1 cellular context compared by ENCODE assay signal in genomic region chr19:42229855-42230331, GRCh38.
TF ChIP-seq lines count a peak whose summit lies in the region.

No MANE protein-coding gene starts in this region.

TF ChIP-seq in HEK293, 187 proteins besides CTCF, POLR2A, EP300 and RAD21 (continued from another document):
- TF ChIP-seq HIC1 (tag by site-specific recombination; IDR thresholded peaks at IDR 0.05) (no peak), ZNF785 (tag by site-specific recombination; IDR thresholded peaks at IDR 0.05) (no peak), ZNF658 (tag by site-specific recombination; IDR thresholded peaks at IDR 0.05) (no peak), ZNF10 (tag by site-specific recombination; IDR thresholded peaks at IDR 0.05) (peak; percentile 81), ZNF843 (tag by site-specific recombination; IDR thresholded peaks at IDR 0.05) (no peak), FEZF1 (tag by site-specific recombination; IDR thresholded peaks at IDR 0.05) (no peak), ZNF202 (tag by site-specific recombination; IDR thresholded peaks at IDR 0.05; ENCODE audit: borderline replicate concordance) (no peak), WT1 (tag by site-specific recombination; IDR thresholded peaks at IDR 0.05) (peak; percentile 42; the same call in 1 of the 2 replicates), ZNF18 (tag by site-specific recombination; IDR thresholded peaks at IDR 0.05) (no peak)
TF ChIP-seq in HEK293: peak in this region for 8.
